20 cellular contexts compared by ENCODE assay signal in the genomic region with DNA sequence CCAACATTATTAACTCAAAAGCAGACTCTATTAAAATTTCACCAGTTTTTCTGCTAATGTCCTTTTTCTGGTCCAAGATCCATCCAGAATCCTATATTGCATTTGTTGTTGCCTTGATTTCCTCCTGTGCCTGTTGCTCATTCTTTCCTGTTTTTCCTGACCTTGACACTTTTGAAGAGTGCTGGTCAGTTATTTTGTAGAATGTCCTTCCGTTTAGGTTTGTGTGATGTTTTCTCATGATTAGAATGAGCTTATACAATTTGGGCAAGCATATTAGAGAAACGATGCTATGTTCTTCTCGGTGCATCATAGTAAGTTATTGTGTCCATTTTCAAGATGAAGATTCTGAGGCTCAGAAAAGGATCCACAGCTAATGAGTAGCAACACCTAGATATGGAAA. TPM values are rescaled to one million over a fixed set of nuclear protein-coding genes. Genes with fewer than 3 reads are reported as not detected.
A peak's percentile ranks its signal among the peaks of the same experiment; 100 is the strongest.
DNase-seq lines count a peak whose midpoint lies in the region; ATAC-seq and TF ChIP-seq lines count a peak whose summit lies in the region.
"Had no signal": no experiment of that assay in that cellular context is flagged by ENCODE, and none has a peak within 500 bp of the region (broad histone marks: within the 10 kb centered on the region; RNA-seq: fewer than 3 reads in every experiment).

No MANE protein-coding gene starts in this region.

- POLR2A ChIA-PET in HCT116 (lab: Charles Lee) = no interaction called here

- no TSS peak for BruUV-seq in HCT116 (replicated peaks; lab: Mats Ljungman, UMichigan)

- intact Hi-C loops in HCT116 (cut with micrococcal nuclease) (no loop called here), left colon (cut with DNase I, micrococcal nuclease) (no loop called here)

- H3K4me3 ChIP-seq in GM23248 = no peak overlapping the region
- H3K4me3 ChIP-seq in HCT116 (replicated peaks in 1 of 2; ENCODE audit: low read depth in 1 of 2, low read length in 2 of 2) = no peak overlapping the region
- H3K4me3 ChIP-seq in RWPE2 (ENCODE audit: severe bottlenecking) = no peak overlapping the region

- H3K27me3 ChIP-seq in GM23248 (replicated peaks; ENCODE audit: insufficient read depth) = no peaks in the 10 kb centered on the region
- H3K27me3 ChIP-seq in HCT116 (ENCODE audit: insufficient read depth, low read length) = no peaks in the 10 kb centered on the region
- H3K27me3 ChIP-seq in RWPE2 (ENCODE audit: insufficient read depth, poor library complexity, severe bottlenecking) = no peaks in the 10 kb centered on the region

- H3K79me2 ChIP-seq in GM23248 (ENCODE audit: insufficient read depth) (no peaks in the 10 kb centered on the region), HCT116 (ENCODE audit: insufficient read depth, low read length) (no peaks in the 10 kb centered on the region)

- peaks cover 44% of the 10 kb centered on the region for H3F3A ChIP-seq in GM23248 (ENCODE audit: insufficient read depth)

- H4K20me1 ChIP-seq in GM23248 (ENCODE audit: insufficient read depth) = no peaks in the 10 kb centered on the region
- H4K20me1 ChIP-seq in HCT116 (ENCODE audit: insufficient read depth) = no peaks in the 10 kb centered on the region

- TF ChIP-seq CTCF in HCT116 (IDR thresholded peaks at IDR 0.05 in 2 of 3, conservative IDR thresholded peaks at IDR 0.05 in 1 of 3; ENCODE audit: borderline replicate concordance in 1 of 3, insufficient read depth in 1 of 3, low read depth in 2 of 3, low read length in 2 of 3) = no peak
- no peak for TF ChIP-seq CTCF in RWPE2 (IDR thresholded peaks at IDR 0.05; ENCODE audit: poor library complexity, severe bottlenecking)

- 93 to 94% methylated on average over 3 of the region's 3 CpGs for WGBS in GM23248 (ENCODE audit: low coverage in 1 of 2, low lambda C conversion rate in 2 of 2, missing lambda C conversion rate in 2 of 2), 2 experiments

- H2AFZ ChIP-seq in GM23248 = no peak overlapping the region
- no peak overlapping the region for H2AFZ ChIP-seq in HCT116 (ENCODE audit: low read depth, low read length, poor library complexity, severe bottlenecking)

- H3K4me1 ChIP-seq in GM23248 (ENCODE audit: insufficient read depth) = peaks cover 35% of the 10 kb centered on the region
- peaks cover 33 to 51% of the 10 kb centered on the region in 2 experiments for H3K4me1 ChIP-seq in HCT116 (ENCODE audit: control insufficient read depth in 1 of 2, insufficient read depth in 2 of 2, low read length in 2 of 2)
- H3K4me1 ChIP-seq in RWPE2 (ENCODE audit: insufficient read depth, poor library complexity, severe bottlenecking) = peaks cover 38% of the 10 kb centered on the region

- H3K27ac ChIP-seq in GM23248 = peak overlapping the region; percentile 60
- peak overlapping the region; percentile 68 for H3K27ac ChIP-seq in HCT116 (ENCODE audit: low read depth, low read length)
- peak overlapping the region; percentile 79 for H3K27ac ChIP-seq in RWPE2 (ENCODE audit: poor library complexity, severe bottlenecking)
- H3K27ac ChIP-seq: HL-60, KMS-11 had no signal

- H3K4me2 ChIP-seq in GM23248 (ENCODE audit: unreplicated experiment) = peak overlapping the region; percentile 4
- H3K4me2 ChIP-seq in HCT116 (ENCODE audit: low read length) = no peak overlapping the region
- H3K4me2 ChIP-seq: KMS-11 had no signal

- H3K9ac ChIP-seq in GM23248 = no peak overlapping the region
- no peak overlapping the region for H3K9ac ChIP-seq in HCT116 (ENCODE audit: low read length)
- H3K9ac ChIP-seq: KMS-11 had no signal

- DNase-seq in GM23248 (no peak), HCT116 (ENCODE audit: low read depth, low spot score) (no peak), RWPE2 (ENCODE audit: low spot score) (no peak), lung microvascular endothelial cell (ENCODE audit: low read depth in 2 of 2) (peak; percentile 55 to 80), cortex of kidney (lab: John Stamatoyannopoulos, UW) (no peak), left colon (no peak)
- DNase-seq: CD4-positive, CD25-positive, alpha-beta regulatory T cell; DMS79; NCI-H1105; NCI-H146; NCI-H2029 treated with DMSO at 0.1 percent for 48 hours; NCI-H2171; NCI-H345; NCI-H524; NCI-H774; NK-92 treated with Interleukin-12 subunit alpha and Interleukin-12 subunit beta, amount 100 ng/mL, for 24 hours; Right ventricle myocardium superior had no signal

- H3K36me3 ChIP-seq in GM23248 (ENCODE audit: low read depth) (no peaks in the 10 kb centered on the region), HCT116 (ENCODE audit: control insufficient read depth in 1 of 2, insufficient read depth in 2 of 2, low read length in 2 of 2) (no peaks in the 10 kb centered on the region), RWPE2 (ENCODE audit: low read depth) (no peaks in the 10 kb centered on the region)

- TF ChIP-seq RAD21 in HCT116 (IDR thresholded peaks at IDR 0.05; ENCODE audit: low read depth) = no peak

- TF ChIP-seq POLR2A in HCT116 (IDR thresholded peaks at IDR 0.05; ENCODE audit: borderline replicate concordance, extremely low read depth, insufficient read depth, insufficient read length) = no peak

- ATAC-seq in HCT116 (no peak), RWPE2 (ENCODE audit: low read depth) (no peak), HG02884 (IDR thresholded peaks at IDR 0.05; ENCODE audit: unreplicated experiment) (no peak), left colon (no peak)

- H3K9me2 ChIP-seq in GM23248 (ENCODE audit: insufficient read depth) (no peaks in the 10 kb centered on the region), HCT116 (ENCODE audit: insufficient read depth) (no peaks in the 10 kb centered on the region)

- in situ Hi-C loops in GM23248 (cut with MboI) = no loop called here

- RAD21 ChIA-PET in HCT116 (lab: Charles Lee; ENCODE audit: low non-redundant PET in 1 of 2, low total read pairs in 2 of 2, uncharacterized antibody in 2 of 2, unreplicated experiment in 2 of 2) = no interaction called here

- CTCF ChIA-PET in HCT116 (lab: Charles Lee) = no interaction called here

- H3K9me3 ChIP-seq in GM23248 (ENCODE audit: low read depth) (no peaks in the 10 kb centered on the region), HCT116 (ENCODE audit: control insufficient read depth in 1 of 2, insufficient read depth in 1 of 2, low read depth in 1 of 2, low read length in 2 of 2) (no peaks in the 10 kb centered on the region), RWPE2 (ENCODE audit: severe bottlenecking) (no peaks in the 10 kb centered on the region)

TF ChIP-seq in HCT116, 20 proteins besides CTCF, POLR2A, EP300 and RAD21:
- TF ChIP-seq EGR1 (IDR thresholded peaks at IDR 0.05; ENCODE audit: low read depth) (no peak), ZFX (IDR thresholded peaks at IDR 0.05) (no peak)

RNA-seq across cellular contexts. Expression of a gene that starts 33.9 kb away (rescaled TPM):
- 35.7 and 36.7 TPM in 2 replicates for total RNA-seq in GM23248 (2014; rRNA removed; shearing (Covaris generic))
- polyA plus RNA-seq in GM23248 (2016; fragmentation: Nextera tagmentation; extraction: Ambion mirVana) = 35.4 and 36.2 TPM in 2 replicates
- total RNA-seq in HCT116 (2021; ENCODE audit: unreplicated experiment) (231 TPM), lung microvascular endothelial cell (13.1 and 16.1 TPM in 2 replicates), left colon (1 to 10 TPM; 4.9 to 5.8 TPM)
- 178 and 186 TPM in 2 replicates for polyA plus RNA-seq in HCT116 (2012)

Comparison
In these comparisons a context has a peak if more than half of its experiments do, and no peak if none do; other contexts are left out.
1. DNase-seq: peak in lung microvascular endothelial cell (2 of 2); none in GM23248 (single experiment), HCT116 (single experiment), RWPE2 (single experiment), cortex of kidney (single experiment) and left colon (0 of 2).
2. Peak in every context shown above with its lines, with median percentiles within 50 percentile points of each other: H3K27ac ChIP-seq.